15 cellular contexts compared by ENCODE assay signal in genomic region chr10:76168437-76168836, GRCh38.
DNase-seq lines count a peak whose midpoint lies in the region; ATAC-seq and TF ChIP-seq lines count a peak whose summit lies in the region.
"Had no signal": no experiment of that assay in that cellular context is flagged by ENCODE, and none has a peak within 500 bp of the region (broad histone marks: within the 10 kb centered on the region; RNA-seq: fewer than 3 reads in every experiment).

No MANE protein-coding gene starts in this region.

- TF ChIP-seq CTCF in WERI-Rb-1 (IDR thresholded peaks at IDR 0.05; ENCODE audit: low read depth, low read length): no peak

- H3K79me2 ChIP-seq in mesendoderm (ENCODE audit: control insufficient read depth, insufficient read depth, low read length): no peaks in the 10 kb centered on the region

- no peaks in the 10 kb centered on the region for H3K27me3 Mint-ChIP-seq in activated T-cell treated with anti-CD3 and anti-CD28 coated beads, Interleukin-2, amount 50 U/mL, for 72 hours (ENCODE audit: low read depth)

- H3K23ac ChIP-seq in mesendoderm (ENCODE audit: low read length): no peak overlapping the region

- no peak overlapping the region for H3K4ac ChIP-seq in mesendoderm (ENCODE audit: low read depth, low read length)

- H3K4me3 ChIP-seq in WERI-Rb-1 (ENCODE audit: low read depth, low read length) (no peak overlapping the region), mesendoderm (ENCODE audit: low read length) (no peak overlapping the region)

- H3K9me3 ChIP-seq in WERI-Rb-1 (ENCODE audit: severe bottlenecking): peaks cover 24% of the 10 kb centered on the region

- peak overlapping the region; percentile 51 for H3K18ac ChIP-seq in mesendoderm (ENCODE audit: low read length)

- peak; percentile 69 for ATAC-seq in activated CD4-positive, CD25-positive, alpha-beta regulatory T cell treated with anti-CD3 and anti-CD28 coated beads, Interleukin-2, amount 50 U/mL, for 24 hours
- peak; percentile 70 to 78 for ATAC-seq in activated T-cell treated with anti-CD3 and anti-CD28 coated beads, Interleukin-2, amount 50 U/mL, for 72 hours (replicated peaks in 1 of 2)
- ATAC-seq: CD8-positive, alpha-beta T cell had no signal

- no peak overlapping the region for H2BK15ac ChIP-seq in mesendoderm (replicated peaks; ENCODE audit: low read depth)

- no peak overlapping the region for H4K8ac ChIP-seq in mesendoderm (ENCODE audit: low read depth, low read length)

- peak overlapping the region; percentile 87 for H3K27ac ChIP-seq in WERI-Rb-1
- H3K27ac ChIP-seq in mesendoderm (ENCODE audit: low read depth, low read length): no peak overlapping the region
- H3K27ac ChIP-seq: 22Rv1 had no signal

- H3K9me3 Mint-ChIP-seq in activated T-cell treated with anti-CD3 and anti-CD28 coated beads, Interleukin-2, amount 50 U/mL, for 72 hours: peaks cover 9 to 11% of the 10 kb centered on the region in 2 donors

- H3K36me3 ChIP-seq in WERI-Rb-1: no peaks in the 10 kb centered on the region
- no peaks in the 10 kb centered on the region for H3K36me3 ChIP-seq in mesendoderm (ENCODE audit: control insufficient read depth, insufficient read depth, low read length)

- no peaks in the 10 kb centered on the region for H3K4me1 ChIP-seq in mesendoderm (ENCODE audit: control insufficient read depth, low read depth, low read length)

- H3K79me1 ChIP-seq in mesendoderm (ENCODE audit: low read length): no peaks in the 10 kb centered on the region

- H3K4me3 Mint-ChIP-seq in activated T-cell treated with anti-CD3 and anti-CD28 coated beads, Interleukin-2, amount 50 U/mL, for 72 hours: peak overlapping the region in 1 of 2 donors; percentile 5
- H3K4me3 Mint-ChIP-seq: CD14-positive monocyte; CD8-positive, alpha-beta T cell; H9 had no signal

- H2BK5ac ChIP-seq in mesendoderm (ENCODE audit: low read length): no peak overlapping the region

- no CpG with 5 or more reads among the region's 1 CpG for WGBS in mesendoderm (ENCODE audit: extremely low coverage, insufficient coverage, low lambda C conversion rate)

- H3K27me3 ChIP-seq in WERI-Rb-1 (ENCODE audit: insufficient read depth, low read depth, severe bottlenecking): no peaks in the 10 kb centered on the region
- H3K27me3 ChIP-seq in mesendoderm (ENCODE audit: insufficient read depth, low read length, poor library complexity): no peaks in the 10 kb centered on the region

- H3K4me1 Mint-ChIP-seq in activated T-cell treated with anti-CD3 and anti-CD28 coated beads, Interleukin-2, amount 50 U/mL, for 72 hours (ENCODE audit: low read depth): peaks cover 6% of the 10 kb centered on the region
- H3K4me1 Mint-ChIP-seq: CD14-positive monocyte, H9 had no signal

- no peak overlapping the region for H2AK5ac ChIP-seq in mesendoderm (ENCODE audit: low read length)

- no peak overlapping the region for H3K56ac ChIP-seq in mesendoderm (ENCODE audit: low read length)

- no peak overlapping the region for H3K9ac ChIP-seq in mesendoderm (ENCODE audit: low read length)

- DNase-seq in activated CD4-positive, CD25-positive, alpha-beta regulatory T cell (lab: John Stamatoyannopoulos, UW): no peak
- DNase-seq in activated T-cell treated with anti-CD3 and anti-CD28 coated beads, Interleukin-2, amount 50 U/mL, for 72 hours: no peak
- no peak for DNase-seq in activated T-cell treated with anti-CD3 and anti-CD28 coated beads, Interleukin-2, amount 50 U/mL, for 1 hour
- DNase-seq in WERI-Rb-1 (no peak), mesendoderm (no peak), kidney tubule cell (ENCODE audit: low spot score) (no peak)
- DNase-seq: CD8-positive, alpha-beta T cell; COR-L47; DMS53; GF-D8; GOT3; H9 had no signal

- no peak overlapping the region for H2BK120ac ChIP-seq in mesendoderm (ENCODE audit: low read depth, low read length)

- H3K27ac Mint-ChIP-seq in activated T-cell treated with anti-CD3 and anti-CD28 coated beads, Interleukin-2, amount 50 U/mL, for 72 hours: no peak overlapping the region
- H3K27ac Mint-ChIP-seq: CD14-positive monocyte; CD8-positive, alpha-beta T cell had no signal

- no peak overlapping the region for H3K4me2 ChIP-seq in mesendoderm (ENCODE audit: low read length)

- H3K36me3 Mint-ChIP-seq in activated T-cell treated with anti-CD3 and anti-CD28 coated beads, Interleukin-2, amount 50 U/mL, for 72 hours (ENCODE audit: insufficient read depth in 2 of 2): peaks cover 3 to 8% of the 10 kb centered on the region in 2 donors
- H3K36me3 Mint-ChIP-seq: CD8-positive, alpha-beta T cell had no signal

- no peak overlapping the region for H4K5ac ChIP-seq in mesendoderm (ENCODE audit: low read length)
